12 cellular contexts compared by ENCODE assay signal in the genomic region with DNA sequence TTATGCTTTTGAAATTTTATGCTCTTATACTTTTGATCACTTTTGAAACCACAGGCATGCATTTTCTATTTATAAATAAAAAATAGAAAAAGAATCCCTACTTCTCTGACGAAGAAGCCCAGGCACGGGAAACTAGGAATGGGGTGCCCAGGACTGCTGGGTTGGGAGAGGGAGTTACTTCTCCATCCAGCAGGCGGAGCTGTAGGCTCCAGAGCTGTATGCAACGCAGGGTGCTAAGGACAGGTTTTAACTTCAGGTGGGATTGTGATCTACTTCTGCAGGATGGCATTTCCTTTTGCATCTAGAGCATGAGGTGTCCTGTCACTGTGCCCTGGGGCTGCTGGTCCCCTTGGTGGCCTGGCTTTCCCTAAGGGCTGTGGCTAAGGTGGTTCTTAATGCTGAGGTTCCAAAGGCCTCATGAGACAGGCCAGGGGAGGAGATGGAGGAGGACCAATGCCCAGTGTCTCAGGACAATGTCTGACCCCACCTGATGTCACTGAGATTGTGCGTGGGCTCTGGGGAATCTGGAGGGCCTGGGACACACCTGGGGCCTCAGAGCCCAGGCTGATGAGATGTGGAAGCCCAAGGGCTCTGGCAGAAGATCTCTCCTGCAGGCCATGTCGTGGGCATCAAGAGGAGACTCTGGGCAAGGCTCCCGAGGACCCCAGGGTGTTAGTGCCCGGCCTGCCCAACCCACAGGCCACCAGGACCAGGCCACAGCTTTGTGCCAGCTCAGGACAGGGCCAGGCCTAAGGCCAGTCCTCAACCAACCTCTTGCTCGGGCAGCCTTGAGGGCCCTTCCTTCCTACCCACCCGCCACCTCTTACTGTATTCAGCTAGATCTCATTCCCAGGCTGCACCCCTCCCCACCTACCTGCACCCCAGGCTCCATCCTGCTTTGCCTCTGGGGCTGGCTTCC. TPM values are rescaled to one million over a fixed set of nuclear protein-coding genes. Genes with fewer than 3 reads are reported as not detected.
DNase-seq lines count a peak whose midpoint lies in the region; ATAC-seq and TF ChIP-seq lines count a peak whose summit lies in the region.
"Had no signal": no experiment of that assay in that cellular context is flagged by ENCODE, and none has a peak within 500 bp of the region (broad histone marks: within the 10 kb centered on the region; RNA-seq: fewer than 3 reads in every experiment).

No MANE protein-coding gene starts in this region.

- H3K27ac Mint-ChIP-seq in chondrocyte (ENCODE audit: unreplicated experiment): no peak overlapping the region

- H3K4me1 Mint-ChIP-seq in chondrocyte (ENCODE audit: low read depth): peaks cover 9% of the 10 kb centered on the region

- H2AFZ ChIP-seq in neural cell (ENCODE audit: low read depth, low read length): no peak overlapping the region

- no peak overlapping the region for H3K4me2 ChIP-seq in neural cell (ENCODE audit: low read length)

- no peaks in the 10 kb centered on the region for H3F3A ChIP-seq in neural cell (ENCODE audit: insufficient read depth, low read length, poor library complexity, severe bottlenecking)

- H3K27me3 Mint-ChIP-seq in chondrocyte (ENCODE audit: low read depth): no peaks in the 10 kb centered on the region

- H3K4me3 Mint-ChIP-seq in chondrocyte (ENCODE audit: unreplicated experiment): no peak overlapping the region

- peaks cover 2% of the 10 kb centered on the region for H3K9me3 ChIP-seq in neural cell (ENCODE audit: low read length)
- H3K9me3 ChIP-seq: SJSA1, upper lobe of left lung had no signal

- no peak overlapping the region for H3K4me3 ChIP-seq in neural cell (ENCODE audit: low read length)
- H3K4me3 ChIP-seq: SJSA1, upper lobe of left lung had no signal

- TF ChIP-seq RAD21 in neural cell (conservative IDR thresholded peaks at IDR 0.05): no peak

- no peak for TF ChIP-seq EP300 in neural cell (conservative IDR thresholded peaks at IDR 0.05; ENCODE audit: poor library complexity, severe bottlenecking)

- no peaks in the 10 kb centered on the region for H3K27me3 ChIP-seq in neural cell (ENCODE audit: insufficient read depth, low read depth, low read length)
- H3K27me3 ChIP-seq: SJSA1, upper lobe of left lung had no signal

- no peaks in the 10 kb centered on the region for H3K79me2 ChIP-seq in neural cell (replicated peaks; ENCODE audit: insufficient read depth, low read length)

- TF ChIP-seq CTCF in GM12873 (IDR thresholded peaks at IDR 0.05; ENCODE audit: insufficient read depth, low read depth, low read length, missing control alignments): peak; percentile 62
- peak; percentile 77 for TF ChIP-seq CTCF in chondrocyte (IDR thresholded peaks at IDR 0.05)
- TF ChIP-seq CTCF in neural cell (IDR thresholded peaks at IDR 0.05; ENCODE audit: poor library complexity, severe bottlenecking): peak; percentile 9

- no peaks in the 10 kb centered on the region for H3K36me3 Mint-ChIP-seq in chondrocyte (ENCODE audit: low read depth)

- no peaks in the 10 kb centered on the region for H3K36me3 ChIP-seq in neural cell (ENCODE audit: insufficient read depth, low read length)
- H3K36me3 ChIP-seq: SJSA1, upper lobe of left lung had no signal

- DNase-seq in LoVo (ENCODE audit: low spot score) (peak; percentile 34), chondrocyte (ENCODE audit: low spot score) (no peak)
- no peak for DNase-seq in activated CD4-positive, alpha-beta T cell treated with anti-CD3 and anti-CD28 coated beads for 1 hour
- DNase-seq: activated naive CD4-positive, alpha-beta T cell treated with anti-CD3 and anti-CD28 coated beads, Interleukin-2, amount 50 U/mL, for 16 hours; hypothalamus had no signal

- H3K9me2 ChIP-seq in neural cell (ENCODE audit: insufficient read depth, low read length): no peaks in the 10 kb centered on the region

- ATAC-seq in HG02763 (IDR thresholded peaks at IDR 0.05; ENCODE audit: unreplicated experiment) (no peak), GM21423 (IDR thresholded peaks at IDR 0.05; ENCODE audit: unreplicated experiment) (no peak), HG03045 (IDR thresholded peaks at IDR 0.05; ENCODE audit: unreplicated experiment) (no peak)

- H3K9me3 Mint-ChIP-seq in chondrocyte (ENCODE audit: low read depth): peaks cover 10% of the 10 kb centered on the region

- H3K9ac ChIP-seq in neural cell (ENCODE audit: low read length): no peak overlapping the region

- no peak overlapping the region for H3K27ac ChIP-seq in neural cell (ENCODE audit: low read length)
- H3K27ac ChIP-seq: SJSA1, upper lobe of left lung had no signal

- no peaks in the 10 kb centered on the region for H4K20me1 ChIP-seq in neural cell (ENCODE audit: insufficient read depth)

TF ChIP-seq in neural cell, 6 proteins besides CTCF, POLR2A, EP300 and RAD21:
- TF ChIP-seq MXI1 (conservative IDR thresholded peaks at IDR 0.05; ENCODE audit: poor library complexity, severe bottlenecking) (no peak), POLR2AphosphoS5 (IDR thresholded peaks at IDR 0.05) (no peak), SMC3 (conservative IDR thresholded peaks at IDR 0.05; ENCODE audit: poor library complexity) (no peak), EZH2 (IDR thresholded peaks at IDR 0.05; ENCODE audit: borderline replicate concordance, insufficient read depth, low read length, poor library complexity, severe bottlenecking) (no peak), TAF1 (IDR thresholded peaks at IDR 0.05; ENCODE audit: low read depth) (no peak)
- TF ChIP-seq, protein P1, sequence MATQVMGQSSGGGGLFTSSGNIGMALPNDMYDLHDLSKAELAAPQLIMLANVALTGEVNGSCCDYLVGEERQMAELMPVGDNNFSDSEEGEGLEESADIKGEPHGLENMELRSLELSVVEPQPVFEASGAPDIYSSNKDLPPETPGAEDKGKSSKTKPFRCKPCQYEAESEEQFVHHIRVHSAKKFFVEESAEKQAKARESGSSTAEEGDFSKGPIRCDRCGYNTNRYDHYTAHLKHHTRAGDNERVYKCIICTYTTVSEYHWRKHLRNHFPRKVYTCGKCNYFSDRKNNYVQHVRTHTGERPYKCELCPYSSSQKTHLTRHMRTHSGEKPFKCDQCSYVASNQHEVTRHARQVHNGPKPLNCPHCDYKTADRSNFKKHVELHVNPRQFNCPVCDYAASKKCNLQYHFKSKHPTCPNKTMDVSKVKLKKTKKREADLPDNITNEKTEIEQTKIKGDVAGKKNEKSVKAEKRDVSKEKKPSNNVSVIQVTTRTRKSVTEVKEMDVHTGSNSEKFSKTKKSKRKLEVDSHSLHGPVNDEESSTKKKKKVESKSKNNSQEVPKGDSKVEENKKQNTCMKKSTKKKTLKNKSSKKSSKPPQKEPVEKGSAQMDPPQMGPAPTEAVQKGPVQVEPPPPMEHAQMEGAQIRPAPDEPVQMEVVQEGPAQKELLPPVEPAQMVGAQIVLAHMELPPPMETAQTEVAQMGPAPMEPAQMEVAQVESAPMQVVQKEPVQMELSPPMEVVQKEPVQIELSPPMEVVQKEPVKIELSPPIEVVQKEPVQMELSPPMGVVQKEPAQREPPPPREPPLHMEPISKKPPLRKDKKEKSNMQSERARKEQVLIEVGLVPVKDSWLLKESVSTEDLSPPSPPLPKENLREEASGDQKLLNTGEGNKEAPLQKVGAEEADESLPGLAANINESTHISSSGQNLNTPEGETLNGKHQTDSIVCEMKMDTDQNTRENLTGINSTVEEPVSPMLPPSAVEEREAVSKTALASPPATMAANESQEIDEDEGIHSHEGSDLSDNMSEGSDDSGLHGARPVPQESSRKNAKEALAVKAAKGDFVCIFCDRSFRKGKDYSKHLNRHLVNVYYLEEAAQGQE (IDR thresholded peaks at IDR 0.05; ENCODE audit: borderline replicate concordance): no peak
TF ChIP-seq in neural cell: peak in this region for 0.

RNA-seq across cellular contexts. Expression of a gene that starts 0.5 kb away (rescaled TPM):
- not detected in 3 replicates for total RNA-seq in chondrocyte
- not detected in 2 replicates for polyA plus RNA-seq in neural cell
- polyA minus RNA-seq in neural cell: not detected in 2 replicates
- total RNA-seq: SJSA1, upper lobe of left lung had no signal

RNA-seq across cellular contexts. Expression of a gene that starts 15.9 kb away (rescaled TPM):
- 0.30 to 1.7 TPM (median 0.62 TPM) in 3 replicates for total RNA-seq in chondrocyte
- polyA plus RNA-seq in neural cell: not detected in 2 replicates
- not detected in 2 replicates for polyA minus RNA-seq in neural cell
- total RNA-seq: SJSA1 had no signal

RNA-seq across cellular contexts. Expression of a gene that starts 48.7 kb away (rescaled TPM):
- total RNA-seq in chondrocyte: 1,747 to 1,749 TPM (median 1,748 TPM) in 3 replicates
- 1.6 and 3.9 TPM in 2 replicates for polyA plus RNA-seq in neural cell
- polyA minus RNA-seq in neural cell: 1.2 and 1.3 TPM in 2 replicates

Comparison
In these comparisons a context has a peak if more than half of its experiments do, and no peak if none do; other contexts are left out.
1. CTCF ChIP-seq: peak in every context shown above with its lines; median percentile 77 in chondrocyte; 62 in GM12873; 9 in neural cell.